In genomic region chr10:9081253-9081652, GRCh38 we compare ENCODE assay signal across 20 cellular contexts.
"Had no signal": no experiment of that assay in that cellular context is flagged by ENCODE, and none has a peak within 500 bp of the region (broad histone marks: within the 10 kb centered on the region; RNA-seq: fewer than 3 reads in every experiment).

No MANE protein-coding gene starts in this region.

- H3K36me3 ChIP-seq: brain microvascular endothelial cell, esophagus muscularis mucosa, heart right ventricle, neutrophil, pancreas, right lobe of liver, thoracic aorta, upper lobe of left lung had no signal

- H3K4me1 ChIP-seq: esophagus muscularis mucosa, heart right ventricle, pancreas, right lobe of liver, upper lobe of left lung had no signal

- H3K27me3 ChIP-seq: brain microvascular endothelial cell, esophagus muscularis mucosa, neutrophil, pancreas, right lobe of liver, upper lobe of left lung had no signal

- H3K4me3 ChIP-seq: esophagus muscularis mucosa, heart right ventricle, pancreas, right lobe of liver, thoracic aorta, upper lobe of left lung had no signal

- H3K9me3 ChIP-seq: neutrophil, pancreas, right lobe of liver, thoracic aorta, upper lobe of left lung had no signal

- H3K4me1 Mint-ChIP-seq: immature natural killer cell had no signal

- H3K27ac ChIP-seq: brain microvascular endothelial cell, esophagus muscularis mucosa, heart right ventricle, neutrophil, pancreas, right lobe of liver, thoracic aorta, upper lobe of left lung had no signal

- H3K27ac Mint-ChIP-seq: activated T-helper 17 cell treated with anti-CD3 and anti-CD28 coated beads, Interleukin-2, amount 50 U/mL, for 72 hours; immature natural killer cell; natural killer cell had no signal

- H3K4me3 Mint-ChIP-seq: activated CD4-positive, alpha-beta T cell treated with anti-CD3 and anti-CD28 coated beads, Interleukin-2, amount 10 ng/mL, durations not matched to agents 24 days and 14 days; activated T-helper 17 cell treated with anti-CD3 and anti-CD28 coated beads, Interleukin-2, amount 50 U/mL, for 72 hours; immature natural killer cell; natural killer cell had no signal

- DNase-seq: activated CD4-positive, alpha-beta T cell treated with anti-CD3 and anti-CD28 coated beads, Interleukin-2, amount 10 ng/mL, durations not matched to agents 24 days and 14 days; activated naive CD4-positive, alpha-beta T cell treated with Interleukin-2 at 50 U/mL for 16 hours; aorta; brain microvascular endothelial cell; cortex of kidney; heart right ventricle; immature natural killer cell; left cardiac atrium; natural killer cell; pancreas; right lobe of liver; small intestine; stimulated activated CD4-positive, alpha-beta T cell treated with anti-CD3 and anti-CD28 coated beads, Interleukin-15, amount 100 ng/mL, for 24 hours; stimulated activated CD4-positive, alpha-beta T cell treated with anti-CD3 and anti-CD28 coated beads, Interleukin-2, amount 100 ng/mL, for 48 hours; T1000; upper lobe of left lung had no signal

- H3K36me3 Mint-ChIP-seq: immature natural killer cell, natural killer cell had no signal
